Comparison of ENCODE assay signal across 9 cellular contexts in genomic region chr20:58192567-58192966, GRCh38. TPM values are rescaled to one million over a fixed set of nuclear protein-coding genes. Genes with fewer than 3 reads are reported as not detected.
A peak's percentile ranks its signal among the peaks of the same experiment; 100 is the strongest.
DNase-seq lines count a peak whose midpoint lies in the region; TF ChIP-seq lines count a peak whose summit lies in the region.
"Had no signal": no experiment of that assay in that cellular context is flagged by ENCODE, and none has a peak within 500 bp of the region (broad histone marks: within the 10 kb centered on the region; RNA-seq: fewer than 3 reads in every experiment).

No MANE protein-coding gene starts in this region.

- POLR2A ChIA-PET in MCF 10A (lab: Yijun Ruan, JAX) = no interaction called here

- H3K4me1 ChIP-seq in breast epithelium (no peaks in the 10 kb centered on the region), tibial nerve (no peaks in the 10 kb centered on the region)

- peaks cover 61% of the 10 kb centered on the region for H3K27me3 Mint-ChIP-seq in MCF 10A (ENCODE audit: insufficient read depth, unreplicated experiment)

- no peak overlapping the region for H3K27ac Mint-ChIP-seq in MCF 10A (ENCODE audit: low read depth, unreplicated experiment)

- WGBS in tibial nerve, 2 donors = 65 to 74% methylated on average over 5 of the region's 5 CpGs

- no peak overlapping the region for H3K4me3 Mint-ChIP-seq in MCF 10A (ENCODE audit: unreplicated experiment)

- H3K4me1 Mint-ChIP-seq in MCF 10A (ENCODE audit: insufficient read depth, unreplicated experiment) = no peaks in the 10 kb centered on the region

- CTCF ChIA-PET in MCF 10A (lab: Yijun Ruan, JAX) = interaction anchor here (0.6 to 2.2 kb wide), 9 partner anchors 11 to 800 kb away, joined by 3 to 8 read pairs (median 4); partner anchors contain the start of gene ZBP1

- peaks cover 11% of the 10 kb centered on the region for H3K9me3 Mint-ChIP-seq in MCF 10A (ENCODE audit: unreplicated experiment)

- DNase-seq in MCF 10A (ENCODE audit: unreplicated experiment) (peak; percentile 16), breast epithelium (ENCODE audit: low spot score in 2 of 2) (no peak), germinal center (ENCODE audit: low spot score) (peak; percentile 31), tibial nerve (ENCODE audit: low spot score in 2 of 2) (no peak), dedifferentiated amniotic fluid mesenchymal stem cell (ENCODE audit: extremely low spot score) (no peak), cerebellum (ENCODE audit: low spot score) (no peak), SIG-M5 (lab: John Stamatoyannopoulos, UW) (no peak)
- peak; percentile 72 for DNase-seq in activated CD8-positive, alpha-beta memory T cell treated with anti-CD3 and anti-CD28 coated beads for 24 hours
- DNase-seq: NCI-H2171 treated with DMSO at 0.1 percent for 48 hours had no signal

- H3K27me3 ChIP-seq in breast epithelium (no peaks in the 10 kb centered on the region), tibial nerve (no peaks in the 10 kb centered on the region)

- no TSS peak for BruUV-seq in MCF 10A (replicated peaks; lab: Mats Ljungman, UMichigan)

- H3K9me3 ChIP-seq in breast epithelium (no peaks in the 10 kb centered on the region), tibial nerve (peaks cover 0 to 3% (median 0%) of the 10 kb centered on the region in 4 donors)

- intact Hi-C loops in MCF 10A (cut with micrococcal nuclease) = no loop called here
- intact Hi-C loops in breast epithelium (cut with DNase I; ENCODE audit: low total_unique reads) = no loop called here

- peak; percentile 65 for TF ChIP-seq CTCF in MCF 10A (IDR thresholded peaks at IDR 0.05; ENCODE audit: unreplicated experiment)
- no peak for TF ChIP-seq CTCF in breast epithelium (IDR thresholded peaks at IDR 0.05)
- peak in 3 of 5 experiments; percentile 12 to 36 (median 31) for TF ChIP-seq CTCF in tibial nerve (IDR thresholded peaks at IDR 0.05)

- H3K27ac ChIP-seq in breast epithelium (no peak overlapping the region), tibial nerve (no peak overlapping the region)

- H3K36me3 Mint-ChIP-seq in MCF 10A (ENCODE audit: insufficient read depth, unreplicated experiment) = no peaks in the 10 kb centered on the region

- no peak for TF ChIP-seq POLR2A in breast epithelium (IDR thresholded peaks at IDR 0.05)
- no peak for TF ChIP-seq POLR2A in tibial nerve (IDR thresholded peaks at IDR 0.05)

- H3K36me3 ChIP-seq in breast epithelium = no peaks in the 10 kb centered on the region
- H3K36me3 ChIP-seq in tibial nerve = no peaks in the 10 kb centered on the region

- no peak for TF ChIP-seq EP300 in tibial nerve (IDR thresholded peaks at IDR 0.05)

- H3K4me3 ChIP-seq in breast epithelium (no peak overlapping the region), tibial nerve (no peak overlapping the region)

RNA-seq across cellular contexts. Expression of gene ANKRD60, which starts 35.9 kb away (rescaled TPM):
- total RNA-seq in MCF 10A (2022) (not detected in 2 replicates), breast epithelium (not detected), tibial nerve (not detected), cerebellum (not detected)

Comparison
In these comparisons a context has a peak if more than half of its experiments do, and no peak if none do; other contexts are left out.
1. DNase-seq: peak in MCF 10A (single experiment), activated CD8-positive, alpha-beta memory T cell treated with anti-CD3 and anti-CD28 coated beads for 24 hours (single experiment) and germinal center (single experiment); none in breast epithelium (0 of 2), tibial nerve (0 of 2), dedifferentiated amniotic fluid mesenchymal stem cell (single experiment), cerebellum (single experiment) and SIG-M5 (single experiment).
2. CTCF ChIP-seq: peak in MCF 10A (single experiment) and tibial nerve (3 of 5); none in breast epithelium (0 of 3).